19 cellular contexts compared by ENCODE assay signal in the genomic region with DNA sequence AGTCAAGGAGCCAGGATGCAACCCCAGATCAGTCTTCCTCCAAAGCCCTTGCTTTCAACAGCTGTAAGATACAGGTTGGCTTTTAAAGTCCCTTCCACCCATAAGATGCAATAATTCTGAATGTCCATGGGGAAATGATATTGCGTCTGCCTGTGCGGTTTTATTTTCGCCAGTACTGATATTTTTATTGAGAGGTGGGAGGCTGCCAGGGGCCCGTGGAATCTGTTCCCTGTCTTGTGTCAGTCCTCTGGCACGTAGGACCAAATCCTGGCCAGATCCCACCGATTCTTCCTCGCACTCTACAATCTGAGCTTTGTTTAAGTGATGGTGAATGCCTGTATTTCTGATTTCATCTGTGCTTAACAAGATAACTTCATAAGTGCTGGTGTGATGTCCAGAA.
"Had no signal": no experiment of that assay in that cellular context is flagged by ENCODE, and none has a peak within 500 bp of the region (broad histone marks: within the 10 kb centered on the region; RNA-seq: fewer than 3 reads in every experiment).

No MANE protein-coding gene starts in this region.

- H3K27ac ChIP-seq: epithelial cell of prostate, esophagus muscularis mucosa, gastroesophageal sphincter, spleen, tibial artery, upper lobe of right lung, vagina had no signal

- H3K4me3 ChIP-seq: esophagus muscularis mucosa, gastroesophageal sphincter, spleen, tibial artery, upper lobe of right lung, vagina had no signal

- H3K36me3 ChIP-seq: esophagus muscularis mucosa, gastroesophageal sphincter, spleen, tibial artery, upper lobe of right lung, vagina had no signal

- DNase-seq: effector memory CD8-positive, alpha-beta T cell; foreskin fibroblast; glutamatergic neuron; kidney; left cardiac atrium; mesendoderm; naive thymus-derived CD4-positive, alpha-beta T cell; nephron progenitor cell; spleen; stimulated activated CD4-positive, alpha-beta T cell treated with anti-CD3 and anti-CD28 coated beads, Interleukin-15, amount 100 ng/mL, for 24 hours; stimulated activated CD4-positive, alpha-beta T cell treated with anti-CD3 and anti-CD28 coated beads, Interleukin-1b, Interleukin-23, amount 100 ng/mL, for 48 hours; stimulated activated CD4-positive, alpha-beta T cell treated with anti-CD3 and anti-CD28 coated beads, Interleukin-4, amount 100 ng/mL, for 24 hours; upper lobe of right lung had no signal

- H3K4me1 ChIP-seq: gastroesophageal sphincter, tibial artery, vagina had no signal

- ATAC-seq: effector memory CD8-positive, alpha-beta T cell; gastroesophageal sphincter; naive thymus-derived CD4-positive, alpha-beta T cell; stimulated activated memory B cell treated with anti-CD40 and anti-IgM and Interleukin-4, amounts not matched to agents 10 μg/mL and 1 μg/mL and 100 μg/mL, for 72 hours; upper lobe of right lung had no signal

- H3K9me3 ChIP-seq: esophagus muscularis mucosa, gastroesophageal sphincter, spleen, tibial artery, upper lobe of right lung, vagina had no signal

- H3K27me3 ChIP-seq: esophagus muscularis mucosa, gastroesophageal sphincter, spleen, tibial artery, upper lobe of right lung, vagina had no signal
